Comparison of ENCODE assay signal across 3 cellular contexts in the genomic region with DNA sequence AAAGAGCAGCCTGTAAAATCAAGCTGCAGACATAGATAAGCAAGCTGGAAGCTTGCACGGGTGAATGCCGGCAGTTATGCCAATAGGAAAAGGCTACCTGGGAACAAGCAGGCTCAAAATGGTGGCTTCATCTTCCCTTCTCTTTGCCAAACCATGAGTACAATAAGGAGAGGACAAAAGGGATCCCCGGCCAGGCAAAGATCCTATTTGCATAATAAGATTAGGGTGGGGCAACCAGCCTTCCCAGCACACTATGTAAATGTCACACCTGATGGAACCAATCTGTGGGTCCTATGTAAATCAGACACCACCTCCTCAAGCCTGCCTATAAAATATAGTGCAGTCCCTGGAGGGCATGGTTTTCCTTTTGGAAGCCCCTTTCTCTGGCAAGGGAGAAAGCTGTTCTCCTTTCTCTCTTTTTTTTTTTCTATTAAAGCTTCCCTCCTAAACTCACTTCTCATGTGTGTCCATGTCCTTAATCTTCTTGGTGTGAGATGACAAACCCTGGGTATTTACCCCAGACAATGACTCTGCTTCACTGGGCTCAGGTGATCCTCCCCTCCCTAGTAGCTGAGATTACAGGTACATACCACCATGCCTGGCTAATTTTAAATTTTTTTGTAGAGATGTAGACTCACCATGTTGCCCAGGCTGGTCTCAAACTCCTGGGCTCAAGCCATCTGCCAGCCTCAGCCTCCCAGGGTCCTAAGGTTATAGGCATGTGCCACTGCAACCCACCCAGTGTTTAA.
TF ChIP-seq lines count a peak whose summit lies in the region.

No MANE protein-coding gene starts in this region.

TF ChIP-seq in SK-N-SH, 30 proteins besides CTCF, POLR2A, EP300 and RAD21:
- TF ChIP-seq, protein P1, sequence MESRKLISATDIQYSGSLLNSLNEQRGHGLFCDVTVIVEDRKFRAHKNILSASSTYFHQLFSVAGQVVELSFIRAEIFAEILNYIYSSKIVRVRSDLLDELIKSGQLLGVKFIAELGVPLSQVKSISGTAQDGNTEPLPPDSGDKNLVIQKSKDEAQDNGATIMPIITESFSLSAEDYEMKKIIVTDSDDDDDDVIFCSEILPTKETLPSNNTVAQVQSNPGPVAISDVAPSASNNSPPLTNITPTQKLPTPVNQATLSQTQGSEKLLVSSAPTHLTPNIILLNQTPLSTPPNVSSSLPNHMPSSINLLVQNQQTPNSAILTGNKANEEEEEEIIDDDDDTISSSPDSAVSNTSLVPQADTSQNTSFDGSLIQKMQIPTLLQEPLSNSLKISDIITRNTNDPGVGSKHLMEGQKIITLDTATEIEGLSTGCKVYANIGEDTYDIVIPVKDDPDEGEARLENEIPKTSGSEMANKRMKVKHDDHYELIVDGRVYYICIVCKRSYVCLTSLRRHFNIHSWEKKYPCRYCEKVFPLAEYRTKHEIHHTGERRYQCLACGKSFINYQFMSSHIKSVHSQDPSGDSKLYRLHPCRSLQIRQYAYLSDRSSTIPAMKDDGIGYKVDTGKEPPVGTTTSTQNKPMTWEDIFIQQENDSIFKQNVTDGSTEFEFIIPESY (IDR thresholded peaks at IDR 0.05; ENCODE audit: borderline replicate concordance, low read depth) = no peak
- TF ChIP-seq RFX5 (IDR thresholded peaks at IDR 0.05; ENCODE audit: low read length) = no peak
- no peak for TF ChIP-seq SIN3A (IDR thresholded peaks at IDR 0.05; ENCODE audit: borderline replicate concordance, low read depth, low read length)
- no peak for TF ChIP-seq FOXM1 (IDR thresholded peaks at IDR 0.05; ENCODE audit: low read depth)
- TF ChIP-seq, protein P2, sequence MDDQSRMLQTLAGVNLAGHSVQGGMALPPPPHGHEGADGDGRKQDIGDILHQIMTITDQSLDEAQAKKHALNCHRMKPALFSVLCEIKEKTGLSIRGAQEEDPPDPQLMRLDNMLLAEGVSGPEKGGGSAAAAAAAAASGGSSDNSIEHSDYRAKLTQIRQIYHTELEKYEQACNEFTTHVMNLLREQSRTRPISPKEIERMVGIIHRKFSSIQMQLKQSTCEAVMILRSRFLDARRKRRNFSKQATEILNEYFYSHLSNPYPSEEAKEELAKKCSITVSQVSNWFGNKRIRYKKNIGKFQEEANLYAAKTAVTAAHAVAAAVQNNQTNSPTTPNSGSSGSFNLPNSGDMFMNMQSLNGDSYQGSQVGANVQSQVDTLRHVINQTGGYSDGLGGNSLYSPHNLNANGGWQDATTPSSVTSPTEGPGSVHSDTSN (IDR thresholded peaks at IDR 0.05) = no peak
- TF ChIP-seq EZH2phosphoT487 (IDR thresholded peaks at IDR 0.05; ENCODE audit: borderline replicate concordance, low read depth) = no peak
- TF ChIP-seq POLR2AphosphoS5 (IDR thresholded peaks at IDR 0.05; ENCODE audit: low read depth, low read length) = no peak
- TF ChIP-seq, protein P3, sequence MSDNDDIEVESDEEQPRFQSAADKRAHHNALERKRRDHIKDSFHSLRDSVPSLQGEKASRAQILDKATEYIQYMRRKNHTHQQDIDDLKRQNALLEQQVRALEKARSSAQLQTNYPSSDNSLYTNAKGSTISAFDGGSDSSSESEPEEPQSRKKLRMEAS (IDR thresholded peaks at IDR 0.05; ENCODE audit: low read depth) = no peak

TF ChIP-seq in SK-N-SH treated with all-trans-retinoic acid at 6 μM for 48 hours, 23 proteins besides CTCF, POLR2A, EP300 and RAD21:
- no peak for TF ChIP-seq OSR1 (CRISPR knock-in tag; IDR thresholded peaks at IDR 0.05)
- TF ChIP-seq ZFP3 (CRISPR knock-in tag; IDR thresholded peaks at IDR 0.05) = no peak
- TF ChIP-seq, protein P4, sequence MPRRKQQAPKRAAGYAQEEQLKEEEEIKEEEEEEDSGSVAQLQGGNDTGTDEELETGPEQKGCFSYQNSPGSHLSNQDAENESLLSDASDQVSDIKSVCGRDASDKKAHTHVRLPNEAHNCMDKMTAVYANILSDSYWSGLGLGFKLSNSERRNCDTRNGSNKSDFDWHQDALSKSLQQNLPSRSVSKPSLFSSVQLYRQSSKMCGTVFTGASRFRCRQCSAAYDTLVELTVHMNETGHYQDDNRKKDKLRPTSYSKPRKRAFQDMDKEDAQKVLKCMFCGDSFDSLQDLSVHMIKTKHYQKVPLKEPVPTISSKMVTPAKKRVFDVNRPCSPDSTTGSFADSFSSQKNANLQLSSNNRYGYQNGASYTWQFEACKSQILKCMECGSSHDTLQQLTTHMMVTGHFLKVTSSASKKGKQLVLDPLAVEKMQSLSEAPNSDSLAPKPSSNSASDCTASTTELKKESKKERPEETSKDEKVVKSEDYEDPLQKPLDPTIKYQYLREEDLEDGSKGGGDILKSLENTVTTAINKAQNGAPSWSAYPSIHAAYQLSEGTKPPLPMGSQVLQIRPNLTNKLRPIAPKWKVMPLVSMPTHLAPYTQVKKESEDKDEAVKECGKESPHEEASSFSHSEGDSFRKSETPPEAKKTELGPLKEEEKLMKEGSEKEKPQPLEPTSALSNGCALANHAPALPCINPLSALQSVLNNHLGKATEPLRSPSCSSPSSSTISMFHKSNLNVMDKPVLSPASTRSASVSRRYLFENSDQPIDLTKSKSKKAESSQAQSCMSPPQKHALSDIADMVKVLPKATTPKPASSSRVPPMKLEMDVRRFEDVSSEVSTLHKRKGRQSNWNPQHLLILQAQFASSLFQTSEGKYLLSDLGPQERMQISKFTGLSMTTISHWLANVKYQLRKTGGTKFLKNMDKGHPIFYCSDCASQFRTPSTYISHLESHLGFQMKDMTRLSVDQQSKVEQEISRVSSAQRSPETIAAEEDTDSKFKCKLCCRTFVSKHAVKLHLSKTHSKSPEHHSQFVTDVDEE (CRISPR knock-in tag; IDR thresholded peaks at IDR 0.05) = no peak
- TF ChIP-seq, protein P5, sequence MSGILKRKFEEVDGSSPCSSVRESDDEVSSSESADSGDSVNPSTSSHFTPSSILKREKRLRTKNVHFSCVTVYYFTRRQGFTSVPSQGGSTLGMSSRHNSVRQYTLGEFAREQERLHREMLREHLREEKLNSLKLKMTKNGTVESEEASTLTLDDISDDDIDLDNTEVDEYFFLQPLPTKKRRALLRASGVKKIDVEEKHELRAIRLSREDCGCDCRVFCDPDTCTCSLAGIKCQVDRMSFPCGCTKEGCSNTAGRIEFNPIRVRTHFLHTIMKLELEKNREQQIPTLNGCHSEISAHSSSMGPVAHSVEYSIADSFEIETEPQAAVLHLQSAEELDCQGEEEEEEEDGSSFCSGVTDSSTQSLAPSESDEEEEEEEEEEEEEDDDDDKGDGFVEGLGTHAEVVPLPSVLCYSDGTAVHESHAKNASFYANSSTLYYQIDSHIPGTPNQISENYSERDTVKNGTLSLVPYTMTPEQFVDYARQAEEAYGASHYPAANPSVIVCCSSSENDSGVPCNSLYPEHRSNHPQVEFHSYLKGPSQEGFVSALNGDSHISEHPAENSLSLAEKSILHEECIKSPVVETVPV (CRISPR knock-in tag; IDR thresholded peaks at IDR 0.05) = no peak
- TF ChIP-seq CSDC2 (CRISPR knock-in tag; IDR thresholded peaks at IDR 0.05) = no peak
- TF ChIP-seq BACH2 (CRISPR knock-in tag; IDR thresholded peaks at IDR 0.05; ENCODE audit: borderline replicate concordance) = no peak
- TF ChIP-seq ESRRG (CRISPR knock-in tag; IDR thresholded peaks at IDR 0.05) = no peak
- no peak for TF ChIP-seq SNAI2 (CRISPR knock-in tag; IDR thresholded peaks at IDR 0.05)
- TF ChIP-seq TCF4 (CRISPR knock-in tag; IDR thresholded peaks at IDR 0.05; ENCODE audit: borderline replicate concordance) = no peak
- TF ChIP-seq, protein P6, sequence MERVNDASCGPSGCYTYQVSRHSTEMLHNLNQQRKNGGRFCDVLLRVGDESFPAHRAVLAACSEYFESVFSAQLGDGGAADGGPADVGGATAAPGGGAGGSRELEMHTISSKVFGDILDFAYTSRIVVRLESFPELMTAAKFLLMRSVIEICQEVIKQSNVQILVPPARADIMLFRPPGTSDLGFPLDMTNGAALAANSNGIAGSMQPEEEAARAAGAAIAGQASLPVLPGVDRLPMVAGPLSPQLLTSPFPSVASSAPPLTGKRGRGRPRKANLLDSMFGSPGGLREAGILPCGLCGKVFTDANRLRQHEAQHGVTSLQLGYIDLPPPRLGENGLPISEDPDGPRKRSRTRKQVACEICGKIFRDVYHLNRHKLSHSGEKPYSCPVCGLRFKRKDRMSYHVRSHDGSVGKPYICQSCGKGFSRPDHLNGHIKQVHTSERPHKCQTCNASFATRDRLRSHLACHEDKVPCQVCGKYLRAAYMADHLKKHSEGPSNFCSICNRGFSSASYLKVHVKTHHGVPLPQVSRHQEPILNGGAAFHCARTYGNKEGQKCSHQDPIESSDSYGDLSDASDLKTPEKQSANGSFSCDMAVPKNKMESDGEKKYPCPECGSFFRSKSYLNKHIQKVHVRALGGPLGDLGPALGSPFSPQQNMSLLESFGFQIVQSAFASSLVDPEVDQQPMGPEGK (CRISPR knock-in tag; IDR thresholded peaks at IDR 0.05; ENCODE audit: borderline replicate concordance) = no peak
- TF ChIP-seq ZNF8 (CRISPR knock-in tag; IDR thresholded peaks at IDR 0.05) = no peak
- TF ChIP-seq ZNF565 (CRISPR knock-in tag; conservative IDR thresholded peaks at IDR 0.05; ENCODE audit: low read depth) = no peak
- TF ChIP-seq ARNTL (CRISPR knock-in tag; IDR thresholded peaks at IDR 0.05; ENCODE audit: borderline replicate concordance, low read depth) = no peak
- TF ChIP-seq ISL1 (CRISPR knock-in tag; IDR thresholded peaks at IDR 0.05) = no peak
- no peak for TF ChIP-seq PPARA (CRISPR knock-in tag; IDR thresholded peaks at IDR 0.05; ENCODE audit: borderline replicate concordance)
- no peak for TF ChIP-seq GLIS3 (CRISPR knock-in tag; IDR thresholded peaks at IDR 0.05)
- TF ChIP-seq ZC3H10 (CRISPR knock-in tag; IDR thresholded peaks at IDR 0.05) = no peak
- no peak for TF ChIP-seq ZNF70 (CRISPR knock-in tag; IDR thresholded peaks at IDR 0.05)
- no peak for TF ChIP-seq TOX (CRISPR knock-in tag; IDR thresholded peaks at IDR 0.05; ENCODE audit: borderline replicate concordance)
- TF ChIP-seq ZFP30 (CRISPR knock-in tag; IDR thresholded peaks at IDR 0.05) = no peak

TF ChIP-seq in H1, 55 proteins besides CTCF, POLR2A, EP300 and RAD21:
- TF ChIP-seq CHD2 (IDR thresholded peaks at IDR 0.05; ENCODE audit: low read length) (no peak), YY1 (IDR thresholded peaks at IDR 0.05; ENCODE audit: low read depth, low read length) (peak; percentile 70), EZH2 (IDR thresholded peaks at IDR 0.05; ENCODE audit: low read depth, low read length, severe bottlenecking) (no peak)
